In the genomic region with DNA sequence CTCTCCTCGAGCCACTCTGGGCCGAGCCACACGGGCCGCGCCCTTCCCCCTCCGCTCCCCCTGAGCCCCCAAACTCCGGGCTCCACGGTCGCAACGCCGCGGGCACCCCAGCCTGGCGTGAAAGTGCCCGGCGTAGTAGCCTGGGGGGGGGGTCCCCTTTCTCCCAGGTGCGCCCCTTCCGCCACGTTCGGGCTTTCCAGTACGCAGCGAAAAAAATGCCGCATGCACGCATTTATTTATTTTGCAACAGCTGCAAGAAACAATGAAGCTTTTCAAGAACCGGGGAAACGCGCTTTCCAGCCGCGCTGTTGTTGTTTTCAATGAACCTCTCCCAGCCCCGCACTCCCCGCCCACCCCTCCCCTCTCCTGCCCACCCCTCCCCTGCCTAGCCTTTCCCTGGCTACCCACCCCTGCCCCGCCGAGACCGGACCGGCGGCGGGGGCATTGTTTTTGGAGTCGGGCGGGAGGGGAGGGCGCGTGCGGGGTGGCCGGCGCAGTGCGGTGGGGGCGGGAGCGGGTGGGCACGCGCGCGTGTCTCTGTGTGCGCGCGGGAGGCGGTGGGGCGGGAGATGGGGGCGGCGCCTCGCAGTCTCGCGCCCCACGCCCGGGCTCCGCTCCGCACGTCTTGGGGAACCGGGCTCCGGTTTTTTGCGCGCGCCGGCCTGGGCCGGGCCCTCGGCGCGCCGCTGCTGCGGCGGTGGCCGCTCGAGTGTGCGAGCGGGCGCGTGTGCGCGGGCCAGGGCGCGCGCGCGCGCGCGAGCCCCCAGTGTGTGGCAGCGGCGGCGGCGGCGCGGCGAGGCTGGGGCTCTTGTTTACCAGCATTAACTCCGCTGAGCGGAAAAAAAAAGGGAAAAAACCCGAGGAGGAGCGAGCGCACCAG, we compare ENCODE assay signal across 1 cellular context.
A peak's percentile ranks its signal among the peaks of the same experiment; 100 is the strongest.
TF ChIP-seq lines count a peak whose summit lies in the region.

A gene (plus strand): TSS at position 766 of the 880 bp plus-strand sequence. CDS start 1,043 bp downstream, outside the sequence.

TF ChIP-seq in HEK293, 187 proteins besides CTCF, POLR2A, EP300 and RAD21 (continued from another document and continues in another):
- TF ChIP-seq ZFHX2 (tag by site-specific recombination; conservative IDR thresholded peaks at IDR 0.05) (no peak), ZNF175 (tag by site-specific recombination; IDR thresholded peaks at IDR 0.05) (no peak), ZNF112 (tag by site-specific recombination; IDR thresholded peaks at IDR 0.05) (no peak), ZNF157 (tag by site-specific recombination; IDR thresholded peaks at IDR 0.05) (no peak), ZNF785 (tag by site-specific recombination; IDR thresholded peaks at IDR 0.05) (no peak), ZNF266 (tag by site-specific recombination; IDR thresholded peaks at IDR 0.05; ENCODE audit: low read depth) (no peak), ZNF707 (tag by site-specific recombination; IDR thresholded peaks at IDR 0.05) (no peak), ZBTB17 (tag by site-specific recombination; IDR thresholded peaks at IDR 0.05) (no peak), ZNF521 (tag by site-specific recombination; IDR thresholded peaks at IDR 0.05) (no peak), ZNF302 (tag by site-specific recombination; IDR thresholded peaks at IDR 0.05; ENCODE audit: low read depth) (no peak), ZNF571 (tag by site-specific recombination; IDR thresholded peaks at IDR 0.05) (no peak), SCRT1 (tag by site-specific recombination; IDR thresholded peaks at IDR 0.05; ENCODE audit: borderline replicate concordance) (no peak), GLI2 (tag by site-specific recombination; IDR thresholded peaks at IDR 0.05; ENCODE audit: borderline replicate concordance, low read depth) (no peak), ZNF768 (tag by site-specific recombination; IDR thresholded peaks at IDR 0.05) (no peak), HOXA7 (CRISPR knock-in tag; IDR thresholded peaks at IDR 0.05; ENCODE audit: borderline replicate concordance) (no peak), ZNF132 (tag by site-specific recombination; IDR thresholded peaks at IDR 0.05; ENCODE audit: borderline replicate concordance) (no peak), ZBTB7A (tag by site-specific recombination; IDR thresholded peaks at IDR 0.05; ENCODE audit: low read depth) (peak; percentile 79), OSR2 (tag by site-specific recombination; IDR thresholded peaks at IDR 0.05) (no peak), MZF1 (tag by site-specific recombination; IDR thresholded peaks at IDR 0.05; ENCODE audit: borderline replicate concordance) (no peak), ZNF24 (tag by site-specific recombination; IDR thresholded peaks at IDR 0.05) (0 out of 2 replicates have a peak, but pooled peaks have one; percentile 39), ZNF791 (tag by site-specific recombination; IDR thresholded peaks at IDR 0.05) (no peak), ZNF248 (tag by site-specific recombination; IDR thresholded peaks at IDR 0.05) (no peak), KLF9 (tag by site-specific recombination; IDR thresholded peaks at IDR 0.05; ENCODE audit: low read depth) (no peak), ZNF324 (tag by site-specific recombination; IDR thresholded peaks at IDR 0.05) (peak; percentile 27; the same call in 1 of the 2 replicates), ZNF169 (tag by site-specific recombination; IDR thresholded peaks at IDR 0.05) (no peak), ZNF350 (tag by site-specific recombination; IDR thresholded peaks at IDR 0.05) (no peak), ZNF776 (tag by site-specific recombination; IDR thresholded peaks at IDR 0.05; ENCODE audit: borderline replicate concordance) (no peak), BCL11A (tag by site-specific recombination; IDR thresholded peaks at IDR 0.05; ENCODE audit: low read depth) (no peak), ZNF2 (tag by site-specific recombination; IDR thresholded peaks at IDR 0.05) (no peak), ZFP41 (tag by site-specific recombination; IDR thresholded peaks at IDR 0.05; ENCODE audit: borderline replicate concordance) (no peak)
- TF ChIP-seq, protein P1, sequence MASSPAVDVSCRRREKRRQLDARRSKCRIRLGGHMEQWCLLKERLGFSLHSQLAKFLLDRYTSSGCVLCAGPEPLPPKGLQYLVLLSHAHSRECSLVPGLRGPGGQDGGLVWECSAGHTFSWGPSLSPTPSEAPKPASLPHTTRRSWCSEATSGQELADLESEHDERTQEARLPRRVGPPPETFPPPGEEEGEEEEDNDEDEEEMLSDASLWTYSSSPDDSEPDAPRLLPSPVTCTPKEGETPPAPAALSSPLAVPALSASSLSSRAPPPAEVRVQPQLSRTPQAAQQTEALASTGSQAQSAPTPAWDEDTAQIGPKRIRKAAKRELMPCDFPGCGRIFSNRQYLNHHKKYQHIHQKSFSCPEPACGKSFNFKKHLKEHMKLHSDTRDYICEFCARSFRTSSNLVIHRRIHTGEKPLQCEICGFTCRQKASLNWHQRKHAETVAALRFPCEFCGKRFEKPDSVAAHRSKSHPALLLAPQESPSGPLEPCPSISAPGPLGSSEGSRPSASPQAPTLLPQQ (tag by site-specific recombination; IDR thresholded peaks at IDR 0.05): 0 out of 2 replicates have a peak, but pooled peaks have one; percentile 10
- TF ChIP-seq, protein P2, sequence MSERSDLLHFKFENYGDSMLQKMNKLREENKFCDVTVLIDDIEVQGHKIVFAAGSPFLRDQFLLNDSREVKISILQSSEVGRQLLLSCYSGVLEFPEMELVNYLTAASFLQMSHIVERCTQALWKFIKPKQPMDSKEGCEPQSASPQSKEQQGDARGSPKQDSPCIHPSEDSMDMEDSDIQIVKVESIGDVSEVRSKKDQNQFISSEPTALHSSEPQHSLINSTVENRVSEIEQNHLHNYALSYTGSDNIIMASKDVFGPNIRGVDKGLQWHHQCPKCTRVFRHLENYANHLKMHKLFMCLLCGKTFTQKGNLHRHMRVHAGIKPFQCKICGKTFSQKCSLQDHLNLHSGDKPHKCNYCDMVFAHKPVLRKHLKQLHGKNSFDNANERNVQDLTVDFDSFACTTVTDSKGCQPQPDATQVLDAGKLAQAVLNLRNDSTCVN (tag by site-specific recombination; optimal IDR thresholded peaks at IDR 0.05): no peak
- TF ChIP-seq, protein P3, sequence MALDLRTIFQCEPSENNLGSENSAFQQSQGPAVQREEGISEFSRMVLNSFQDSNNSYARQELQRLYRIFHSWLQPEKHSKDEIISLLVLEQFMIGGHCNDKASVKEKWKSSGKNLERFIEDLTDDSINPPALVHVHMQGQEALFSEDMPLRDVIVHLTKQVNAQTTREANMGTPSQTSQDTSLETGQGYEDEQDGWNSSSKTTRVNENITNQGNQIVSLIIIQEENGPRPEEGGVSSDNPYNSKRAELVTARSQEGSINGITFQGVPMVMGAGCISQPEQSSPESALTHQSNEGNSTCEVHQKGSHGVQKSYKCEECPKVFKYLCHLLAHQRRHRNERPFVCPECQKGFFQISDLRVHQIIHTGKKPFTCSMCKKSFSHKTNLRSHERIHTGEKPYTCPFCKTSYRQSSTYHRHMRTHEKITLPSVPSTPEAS (tag by site-specific recombination; IDR thresholded peaks at IDR 0.05): no peak
- TF ChIP-seq, protein P4, sequence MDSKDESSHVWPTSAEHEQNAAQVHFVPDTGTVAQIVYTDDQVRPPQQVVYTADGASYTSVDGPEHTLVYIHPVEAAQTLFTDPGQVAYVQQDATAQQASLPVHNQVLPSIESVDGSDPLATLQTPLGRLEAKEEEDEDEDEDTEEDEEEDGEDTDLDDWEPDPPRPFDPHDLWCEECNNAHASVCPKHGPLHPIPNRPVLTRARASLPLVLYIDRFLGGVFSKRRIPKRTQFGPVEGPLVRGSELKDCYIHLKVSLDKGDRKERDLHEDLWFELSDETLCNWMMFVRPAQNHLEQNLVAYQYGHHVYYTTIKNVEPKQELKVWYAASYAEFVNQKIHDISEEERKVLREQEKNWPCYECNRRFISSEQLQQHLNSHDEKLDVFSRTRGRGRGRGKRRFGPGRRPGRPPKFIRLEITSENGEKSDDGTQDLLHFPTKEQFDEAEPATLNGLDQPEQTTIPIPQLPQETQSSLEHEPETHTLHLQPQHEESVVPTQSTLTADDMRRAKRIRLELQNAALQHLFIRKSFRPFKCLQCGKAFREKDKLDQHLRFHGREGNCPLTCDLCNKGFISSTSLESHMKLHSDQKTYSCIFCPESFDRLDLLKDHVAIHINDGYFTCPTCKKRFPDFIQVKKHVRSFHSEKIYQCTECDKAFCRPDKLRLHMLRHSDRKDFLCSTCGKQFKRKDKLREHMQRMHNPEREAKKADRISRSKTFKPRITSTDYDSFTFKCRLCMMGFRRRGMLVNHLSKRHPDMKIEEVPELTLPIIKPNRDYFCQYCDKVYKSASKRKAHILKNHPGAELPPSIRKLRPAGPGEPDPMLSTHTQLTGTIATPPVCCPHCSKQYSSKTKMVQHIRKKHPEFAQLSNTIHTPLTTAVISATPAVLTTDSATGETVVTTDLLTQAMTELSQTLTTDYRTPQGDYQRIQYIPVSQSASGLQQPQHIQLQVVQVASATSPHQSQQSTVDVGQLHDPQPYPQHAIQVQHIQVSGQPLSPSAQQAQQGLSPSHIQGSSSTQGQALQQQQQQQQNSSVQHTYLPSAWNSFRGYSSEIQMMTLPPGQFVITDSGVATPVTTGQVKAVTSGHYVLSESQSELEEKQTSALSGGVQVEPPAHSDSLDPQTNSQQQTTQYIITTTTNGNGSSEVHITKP (tag by site-specific recombination; IDR thresholded peaks at IDR 0.05): no peak
- TF ChIP-seq, protein P5, sequence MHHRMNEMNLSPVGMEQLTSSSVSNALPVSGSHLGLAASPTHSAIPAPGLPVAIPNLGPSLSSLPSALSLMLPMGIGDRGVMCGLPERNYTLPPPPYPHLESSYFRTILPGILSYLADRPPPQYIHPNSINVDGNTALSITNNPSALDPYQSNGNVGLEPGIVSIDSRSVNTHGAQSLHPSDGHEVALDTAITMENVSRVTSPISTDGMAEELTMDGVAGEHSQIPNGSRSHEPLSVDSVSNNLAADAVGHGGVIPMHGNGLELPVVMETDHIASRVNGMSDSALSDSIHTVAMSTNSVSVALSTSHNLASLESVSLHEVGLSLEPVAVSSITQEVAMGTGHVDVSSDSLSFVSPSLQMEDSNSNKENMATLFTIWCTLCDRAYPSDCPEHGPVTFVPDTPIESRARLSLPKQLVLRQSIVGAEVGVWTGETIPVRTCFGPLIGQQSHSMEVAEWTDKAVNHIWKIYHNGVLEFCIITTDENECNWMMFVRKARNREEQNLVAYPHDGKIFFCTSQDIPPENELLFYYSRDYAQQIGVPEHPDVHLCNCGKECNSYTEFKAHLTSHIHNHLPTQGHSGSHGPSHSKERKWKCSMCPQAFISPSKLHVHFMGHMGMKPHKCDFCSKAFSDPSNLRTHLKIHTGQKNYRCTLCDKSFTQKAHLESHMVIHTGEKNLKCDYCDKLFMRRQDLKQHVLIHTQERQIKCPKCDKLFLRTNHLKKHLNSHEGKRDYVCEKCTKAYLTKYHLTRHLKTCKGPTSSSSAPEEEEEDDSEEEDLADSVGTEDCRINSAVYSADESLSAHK (tag by site-specific recombination; IDR thresholded peaks at IDR 0.05): no peak
- TF ChIP-seq, protein P6, sequence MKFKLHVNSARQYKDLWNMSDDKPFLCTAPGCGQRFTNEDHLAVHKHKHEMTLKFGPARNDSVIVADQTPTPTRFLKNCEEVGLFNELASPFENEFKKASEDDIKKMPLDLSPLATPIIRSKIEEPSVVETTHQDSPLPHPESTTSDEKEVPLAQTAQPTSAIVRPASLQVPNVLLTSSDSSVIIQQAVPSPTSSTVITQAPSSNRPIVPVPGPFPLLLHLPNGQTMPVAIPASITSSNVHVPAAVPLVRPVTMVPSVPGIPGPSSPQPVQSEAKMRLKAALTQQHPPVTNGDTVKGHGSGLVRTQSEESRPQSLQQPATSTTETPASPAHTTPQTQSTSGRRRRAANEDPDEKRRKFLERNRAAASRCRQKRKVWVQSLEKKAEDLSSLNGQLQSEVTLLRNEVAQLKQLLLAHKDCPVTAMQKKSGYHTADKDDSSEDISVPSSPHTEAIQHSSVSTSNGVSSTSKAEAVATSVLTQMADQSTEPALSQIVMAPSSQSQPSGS (tag by site-specific recombination; IDR thresholded peaks at IDR 0.05; ENCODE audit: low read depth): no peak
- TF ChIP-seq, protein P7, sequence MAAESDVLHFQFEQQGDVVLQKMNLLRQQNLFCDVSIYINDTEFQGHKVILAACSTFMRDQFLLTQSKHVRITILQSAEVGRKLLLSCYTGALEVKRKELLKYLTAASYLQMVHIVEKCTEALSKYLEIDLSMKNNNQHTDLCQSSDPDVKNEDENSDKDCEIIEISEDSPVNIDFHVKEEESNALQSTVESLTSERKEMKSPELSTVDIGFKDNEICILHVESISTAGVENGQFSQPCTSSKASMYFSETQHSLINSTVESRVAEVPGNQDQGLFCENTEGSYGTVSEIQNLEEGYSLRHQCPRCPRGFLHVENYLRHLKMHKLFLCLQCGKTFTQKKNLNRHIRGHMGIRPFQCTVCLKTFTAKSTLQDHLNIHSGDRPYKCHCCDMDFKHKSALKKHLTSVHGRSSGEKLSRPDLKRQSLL (tag by site-specific recombination; IDR thresholded peaks at IDR 0.05): no peak
- TF ChIP-seq, protein P8, sequence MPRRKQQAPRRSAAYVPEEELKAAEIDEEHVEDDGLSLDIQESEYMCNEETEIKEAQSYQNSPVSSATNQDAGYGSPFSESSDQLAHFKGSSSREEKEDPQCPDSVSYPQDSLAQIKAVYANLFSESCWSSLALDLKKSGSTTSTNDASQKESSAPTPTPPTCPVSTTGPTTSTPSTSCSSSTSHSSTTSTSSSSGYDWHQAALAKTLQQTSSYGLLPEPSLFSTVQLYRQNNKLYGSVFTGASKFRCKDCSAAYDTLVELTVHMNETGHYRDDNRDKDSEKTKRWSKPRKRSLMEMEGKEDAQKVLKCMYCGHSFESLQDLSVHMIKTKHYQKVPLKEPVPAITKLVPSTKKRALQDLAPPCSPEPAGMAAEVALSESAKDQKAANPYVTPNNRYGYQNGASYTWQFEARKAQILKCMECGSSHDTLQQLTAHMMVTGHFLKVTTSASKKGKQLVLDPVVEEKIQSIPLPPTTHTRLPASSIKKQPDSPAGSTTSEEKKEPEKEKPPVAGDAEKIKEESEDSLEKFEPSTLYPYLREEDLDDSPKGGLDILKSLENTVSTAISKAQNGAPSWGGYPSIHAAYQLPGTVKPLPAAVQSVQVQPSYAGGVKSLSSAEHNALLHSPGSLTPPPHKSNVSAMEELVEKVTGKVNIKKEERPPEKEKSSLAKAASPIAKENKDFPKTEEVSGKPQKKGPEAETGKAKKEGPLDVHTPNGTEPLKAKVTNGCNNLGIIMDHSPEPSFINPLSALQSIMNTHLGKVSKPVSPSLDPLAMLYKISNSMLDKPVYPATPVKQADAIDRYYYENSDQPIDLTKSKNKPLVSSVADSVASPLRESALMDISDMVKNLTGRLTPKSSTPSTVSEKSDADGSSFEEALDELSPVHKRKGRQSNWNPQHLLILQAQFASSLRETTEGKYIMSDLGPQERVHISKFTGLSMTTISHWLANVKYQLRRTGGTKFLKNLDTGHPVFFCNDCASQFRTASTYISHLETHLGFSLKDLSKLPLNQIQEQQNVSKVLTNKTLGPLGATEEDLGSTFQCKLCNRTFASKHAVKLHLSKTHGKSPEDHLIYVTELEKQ (tag by site-specific recombination; IDR thresholded peaks at IDR 0.05; ENCODE audit: borderline replicate concordance): no peak
- TF ChIP-seq, protein P9, sequence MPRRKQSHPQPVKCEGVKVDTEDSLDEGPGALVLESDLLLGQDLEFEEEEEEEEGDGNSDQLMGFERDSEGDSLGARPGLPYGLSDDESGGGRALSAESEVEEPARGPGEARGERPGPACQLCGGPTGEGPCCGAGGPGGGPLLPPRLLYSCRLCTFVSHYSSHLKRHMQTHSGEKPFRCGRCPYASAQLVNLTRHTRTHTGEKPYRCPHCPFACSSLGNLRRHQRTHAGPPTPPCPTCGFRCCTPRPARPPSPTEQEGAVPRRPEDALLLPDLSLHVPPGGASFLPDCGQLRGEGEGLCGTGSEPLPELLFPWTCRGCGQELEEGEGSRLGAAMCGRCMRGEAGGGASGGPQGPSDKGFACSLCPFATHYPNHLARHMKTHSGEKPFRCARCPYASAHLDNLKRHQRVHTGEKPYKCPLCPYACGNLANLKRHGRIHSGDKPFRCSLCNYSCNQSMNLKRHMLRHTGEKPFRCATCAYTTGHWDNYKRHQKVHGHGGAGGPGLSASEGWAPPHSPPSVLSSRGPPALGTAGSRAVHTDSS (tag by site-specific recombination; IDR thresholded peaks at IDR 0.05): no peak
